In the genomic region with DNA sequence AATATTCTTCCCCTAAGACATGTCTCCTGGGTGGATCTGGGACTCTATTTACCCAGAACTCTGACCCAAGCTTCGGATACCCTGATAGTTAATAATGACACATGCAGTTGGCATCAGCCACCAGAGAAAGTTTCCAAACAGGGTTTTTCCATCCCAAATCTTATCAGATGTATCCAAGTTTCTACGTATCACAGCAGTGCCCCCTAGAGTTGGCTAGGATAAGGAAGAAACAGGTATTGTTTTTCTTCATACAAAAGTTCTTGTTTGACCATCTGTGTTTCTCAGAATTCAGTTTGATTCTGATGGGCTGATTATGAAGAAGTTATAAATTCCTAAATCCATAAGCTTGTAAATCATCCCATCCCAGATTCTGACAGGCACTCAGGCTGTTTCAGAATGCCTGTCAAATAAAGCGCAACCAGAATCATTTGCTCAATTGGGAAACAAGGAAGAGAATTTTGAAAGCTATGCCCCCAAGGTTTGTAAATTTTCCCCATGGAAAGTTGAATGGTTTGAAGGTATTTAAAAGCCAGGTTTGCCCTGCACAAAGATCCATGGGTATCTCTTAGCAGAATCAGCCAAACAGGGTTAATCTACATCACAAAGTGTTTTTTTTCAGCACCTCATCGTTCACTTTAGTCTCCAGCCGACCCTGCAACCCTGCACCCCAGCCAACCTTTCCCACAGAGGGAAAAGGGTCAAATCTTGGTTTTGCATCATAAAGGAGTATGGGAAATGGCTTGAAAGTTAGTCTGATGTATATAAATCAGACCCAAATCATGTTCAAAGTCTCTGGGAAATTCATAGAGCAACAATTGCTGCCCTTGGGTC, we compare ENCODE assay signal across 8 cellular contexts. TPM values are rescaled to one million over a fixed set of nuclear protein-coding genes. Genes with fewer than 3 reads are reported as not detected.
DNase-seq lines count a peak whose midpoint lies in the region; ATAC-seq and TF ChIP-seq lines count a peak whose summit lies in the region.

No MANE protein-coding gene starts in this region.

- H3K9me3 ChIP-seq in A673 (ENCODE audit: low read depth, low read length, poor library complexity, severe bottlenecking) (no peaks in the 10 kb centered on the region), PC-3 (ENCODE audit: low read length) (no peaks in the 10 kb centered on the region), iPS-18a (ENCODE audit: control insufficient read depth, low read depth, low read length) (no peaks in the 10 kb centered on the region), T-helper 17 cell (ENCODE audit: control insufficient read depth, low read length, poor library complexity, severe bottlenecking) (no peaks in the 10 kb centered on the region)

- H2AFZ ChIP-seq in PC-3 (ENCODE audit: low read length): no peak overlapping the region

- H3K36me3 Mint-ChIP-seq in T-helper 17 cell (ENCODE audit: low read depth): no peaks in the 10 kb centered on the region

- POLR2A ChIA-PET in A673 (lab: Charles Lee; ENCODE audit: low non-redundant PET): no interaction called here
- POLR2A ChIA-PET in PC-3 (lab: Charles Lee; ENCODE audit: unreplicated experiment): no interaction called here

- H3K4me1 ChIP-seq in A673 (ENCODE audit: insufficient read depth, low read length, poor library complexity, severe bottlenecking) (no peaks in the 10 kb centered on the region), PC-3 (ENCODE audit: insufficient read depth, low read length) (no peaks in the 10 kb centered on the region), iPS-18a (ENCODE audit: control insufficient read depth, low read depth, low read length) (peaks cover 55% of the 10 kb centered on the region)

- H3K27ac Mint-ChIP-seq in T-helper 17 cell: no peak overlapping the region

- no peaks in the 10 kb centered on the region for H4K20me1 ChIP-seq in PC-3 (ENCODE audit: low read length)

- H3K27ac ChIP-seq in A673 (ENCODE audit: low read depth, low read length, poor library complexity, severe bottlenecking): no peak overlapping the region
- H3K27ac ChIP-seq in PC-3 (ENCODE audit: low read length): no peak overlapping the region
- H3K27ac ChIP-seq in iPS-18a (ENCODE audit: low read length): no peak overlapping the region

- no peaks in the 10 kb centered on the region for H3K36me3 ChIP-seq in A673 (ENCODE audit: insufficient read depth, low read length, poor library complexity, severe bottlenecking)
- no peaks in the 10 kb centered on the region for H3K36me3 ChIP-seq in PC-3 (ENCODE audit: low read depth, low read length)
- H3K36me3 ChIP-seq in iPS-18a (ENCODE audit: control insufficient read depth, low read depth, low read length): no peaks in the 10 kb centered on the region

- H3K4me3 ChIP-seq in A673 (ENCODE audit: low read depth, low read length, poor library complexity, severe bottlenecking) (no peak overlapping the region), GM12864 (ENCODE audit: low read depth, low read length) (no peak overlapping the region), PC-3 (ENCODE audit: low read length) (no peak overlapping the region), iPS-18a (ENCODE audit: low read length) (peak overlapping the region; percentile 37)

- peaks cover 4% of the 10 kb centered on the region for H3K4me1 Mint-ChIP-seq in T-helper 17 cell

- intact Hi-C loops in A673 (cut with micrococcal nuclease; ENCODE audit: unreplicated experiment): no loop called here
- intact Hi-C loops in PC-3 (cut with micrococcal nuclease): no loop called here

- peaks cover 68% of the 10 kb centered on the region for H3K27me3 Mint-ChIP-seq in T-helper 17 cell

- no peaks in the 10 kb centered on the region for H3K79me2 ChIP-seq in PC-3 (ENCODE audit: low read length)

- no TSS peak for BruUV-seq in A673 (replicated peaks; lab: Mats Ljungman, UMichigan)
- no TSS peak for BruUV-seq in PC-3 (replicated peaks; lab: Mats Ljungman, UMichigan)

- no peak overlapping the region for H3K4me2 ChIP-seq in PC-3 (ENCODE audit: low read length)

- H3K4me3 Mint-ChIP-seq in T-helper 17 cell: no peak overlapping the region

- CTCF ChIA-PET in A673 (lab: Charles Lee): no interaction called here
- CTCF ChIA-PET in PC-3 (lab: Charles Lee): no interaction called here

- ATAC-seq in PC-3 (no peak), HG03457 (IDR thresholded peaks at IDR 0.05; ENCODE audit: unreplicated experiment) (no peak), T-helper 17 cell (no peak), GM19328 (IDR thresholded peaks at IDR 0.05; ENCODE audit: unreplicated experiment) (no peak)

- no peaks in the 10 kb centered on the region for H3K27me3 ChIP-seq in A673 (replicated peaks; ENCODE audit: insufficient read depth, low read depth, low read length, poor library complexity)
- peaks cover 69% of the 10 kb centered on the region for H3K27me3 ChIP-seq in PC-3 (ENCODE audit: low read length)
- peaks cover 17% of the 10 kb centered on the region for H3K27me3 ChIP-seq in iPS-18a (ENCODE audit: control insufficient read depth, insufficient read depth, low read length)

- no peaks in the 10 kb centered on the region for H3F3A ChIP-seq in PC-3 (ENCODE audit: low read length, unreplicated experiment)

- DNase-seq in A673 (ENCODE audit: low spot score): peak; percentile 54
- DNase-seq in GM12864 (ENCODE audit: low read depth): no peak
- DNase-seq in PC-3: peak; percentile 22
- no peak for DNase-seq in COLO668 (lab: John Stamatoyannopoulos, UW; ENCODE audit: unreplicated experiment)
- DNase-seq in T-helper 17 cell: no peak

- H3K9ac ChIP-seq in PC-3 (ENCODE audit: low read length) (no peak overlapping the region), iPS-18a (ENCODE audit: low read length) (no peak overlapping the region)

- peak; percentile 81 for TF ChIP-seq CTCF in A673 (conservative IDR thresholded peaks at IDR 0.05; ENCODE audit: low read depth, low read length)
- peak; percentile 43 for TF ChIP-seq CTCF in GM12864 (IDR thresholded peaks at IDR 0.05; ENCODE audit: low read depth, low read length, missing control alignments)
- TF ChIP-seq CTCF in PC-3 (conservative IDR thresholded peaks at IDR 0.05; ENCODE audit: low read depth, low read length): peak; percentile 58

- no peaks in the 10 kb centered on the region for H3K9me2 ChIP-seq in PC-3 (replicated peaks; ENCODE audit: low read length)

RNA-seq across cellular contexts. Expression of gene NRAP, which starts 47.4 kb away (rescaled TPM):
- 0.17 and 0.34 TPM in 2 replicates for total RNA-seq in A673 (2021)
- not detected in 2 replicates for total RNA-seq in PC-3 (2014; rRNA removed)
- not detected for total RNA-seq in T-helper 17 cell

Comparison
In these comparisons a context has a peak if more than half of its experiments do, and no peak if none do; other contexts are left out.
1. DNase-seq: peak in A673 (single experiment) and PC-3 (single experiment); none in GM12864 (single experiment), COLO668 (single experiment) and T-helper 17 cell (0 of 3).
2. Peak in every context shown above with its lines, with median percentiles within 50 percentile points of each other: CTCF ChIP-seq.